ENCODE assay signal across 9 cellular contexts in the genomic region with DNA sequence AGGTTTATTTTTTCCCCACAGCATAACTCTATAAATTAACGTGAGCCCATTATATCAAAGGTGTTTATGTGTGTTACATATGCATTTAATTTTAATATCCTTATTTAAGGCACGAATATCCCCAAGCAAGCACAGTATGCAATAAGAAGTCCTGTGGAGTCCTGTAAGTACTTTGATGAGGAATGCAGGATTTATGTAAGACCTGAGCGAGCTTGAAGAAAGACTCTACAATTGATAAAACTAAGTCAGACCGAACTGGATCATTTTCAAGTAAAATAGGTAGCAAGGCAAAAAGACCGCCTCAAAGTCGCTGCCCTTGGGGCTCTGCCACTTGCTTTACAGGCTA. TPM values are rescaled to one million over a fixed set of nuclear protein-coding genes. Genes with fewer than 3 reads are reported as not detected.
DNase-seq lines count a peak whose midpoint lies in the region; ATAC-seq and TF ChIP-seq lines count a peak whose summit lies in the region.
"Had no signal": no experiment of that assay in that cellular context is flagged by ENCODE, and none has a peak within 500 bp of the region (broad histone marks: within the 10 kb centered on the region; RNA-seq: fewer than 3 reads in every experiment).

No MANE protein-coding gene starts in this region.

- H3K4me2 ChIP-seq in GM23248 (ENCODE audit: unreplicated experiment), result peak overlapping the region; percentile 98

- intact Hi-C loops in sciatic nerve (cut with DNase I), result no loop called here

- H2AFZ ChIP-seq in GM23248, result peak overlapping the region; percentile 94

- WGBS in GM23248 (ENCODE audit: low coverage in 1 of 2, low lambda C conversion rate in 2 of 2, missing lambda C conversion rate in 2 of 2), 2 experiments, result 2% methylated on average over 6 of the region's 6 CpGs

- TF ChIP-seq CTCF in brain (conservative IDR thresholded peaks at IDR 0.05) (no peak), GM13976 (IDR thresholded peaks at IDR 0.05; ENCODE audit: borderline replicate concordance, control extremely low read depth, extremely low read depth, insufficient read depth, missing control alignments) (no peak)

- no peaks in the 10 kb centered on the region for H3K9me3 Mint-ChIP-seq in brain

- no peaks in the 10 kb centered on the region for H3K36me3 Mint-ChIP-seq in brain

- peak overlapping the region; percentile 85 for H3K4me3 ChIP-seq in GM23248
- peak overlapping the region; percentile 82 for H3K4me3 ChIP-seq in iPS-15b (ENCODE audit: low read depth, low read length)

- ATAC-seq in sciatic nerve, result peak; percentile 33
- ATAC-seq in HG02623 (IDR thresholded peaks at IDR 0.05; ENCODE audit: unreplicated experiment), result no peak

- peaks cover 16% of the 10 kb centered on the region for H3K27me3 Mint-ChIP-seq in brain

- H4K20me1 ChIP-seq in GM23248 (ENCODE audit: insufficient read depth), result no peaks in the 10 kb centered on the region

- no peaks in the 10 kb centered on the region for H3F3A ChIP-seq in GM23248 (ENCODE audit: insufficient read depth)

- H3K79me2 ChIP-seq in GM23248 (ENCODE audit: insufficient read depth), result no peaks in the 10 kb centered on the region

- peaks cover 8% of the 10 kb centered on the region; the same call in 1 of the 2 replicates for H3K4me1 ChIP-seq in GM23248 (ENCODE audit: insufficient read depth)
- peaks cover 19% of the 10 kb centered on the region for H3K4me1 ChIP-seq in iPS-15b (ENCODE audit: control insufficient read depth, insufficient read depth, low read length)

- no peaks in the 10 kb centered on the region for H3K9me3 ChIP-seq in GM23248 (ENCODE audit: low read depth)
- H3K9me3 ChIP-seq in iPS-15b (ENCODE audit: control insufficient read depth, insufficient read depth, low read length), result no peaks in the 10 kb centered on the region

- H3K36me3 ChIP-seq in GM23248 (ENCODE audit: low read depth) (no peaks in the 10 kb centered on the region), iPS-15b (ENCODE audit: control insufficient read depth, insufficient read depth, low read length) (no peaks in the 10 kb centered on the region)

- no peaks in the 10 kb centered on the region for H3K9me2 ChIP-seq in GM23248 (ENCODE audit: insufficient read depth)

- H3K9ac ChIP-seq in GM23248, result peak overlapping the region; percentile 85
- H3K9ac ChIP-seq in iPS-15b (ENCODE audit: low read depth, low read length), result peak overlapping the region; percentile 92

- H3K27me3 ChIP-seq in GM23248 (replicated peaks; ENCODE audit: insufficient read depth) (no peaks in the 10 kb centered on the region), iPS-15b (ENCODE audit: control insufficient read depth, insufficient read depth, low read length) (no peaks in the 10 kb centered on the region)

- H3K4me3 Mint-ChIP-seq in brain, result peak overlapping the region; percentile 91 to 99 (median 96)

- H3K27ac ChIP-seq in GM23248, result peak overlapping the region; percentile 77

- peaks cover 29% of the 10 kb centered on the region for H3K4me1 Mint-ChIP-seq in brain

- peak overlapping the region in 4 of 5 experiments; percentile 96 to 99 (median 98) for H3K27ac Mint-ChIP-seq in brain

- in situ Hi-C loops in GM23248 (cut with MboI) (no loop called here), GM13976 (cut with MboI; ENCODE audit: low sequenced_read_pairs, unreplicated experiment) (no loop called here)

- DNase-seq in GM23248, result no peak
- no peak for DNase-seq in sciatic nerve (ENCODE audit: low spot score)
- DNase-seq in GF-D8 (lab: John Stamatoyannopoulos, UW), result no peak
- DNase-seq in GM13976 (ENCODE audit: low spot score), result no peak
- DNase-seq in effector CD4-positive, alpha-beta T cell, result no peak
- DNase-seq: cerebellar nuclear complex had no signal

RNA-seq across cellular contexts. Expression of gene SLC25A21, which starts 0.8 kb away (rescaled TPM):
- total RNA-seq in GM23248 (2014; rRNA removed; shearing (Covaris generic)), result not detected in 2 replicates
- 0.26 and 0.79 TPM in 2 replicates for polyA plus RNA-seq in GM23248 (2016; fragmentation: Nextera tagmentation; extraction: Ambion mirVana)
- 1.8 TPM for polyA plus RNA-seq in brain (ENCODE audit: insufficient read depth, low read depth, low replicate concordance)
- 1.4 TPM for total RNA-seq in sciatic nerve

RNA-seq across cellular contexts. Expression of gene MIPOL1, which starts 26.1 kb away (rescaled TPM):
- 5.8 and 5.9 TPM in 2 replicates for total RNA-seq in GM23248 (2014; rRNA removed; shearing (Covaris generic))
- polyA plus RNA-seq in GM23248 (2016; fragmentation: Nextera tagmentation; extraction: Ambion mirVana) (4.8 and 5.7 TPM in 2 replicates), brain (ENCODE audit: insufficient read depth, low read depth, low replicate concordance) (2.1 TPM)
- total RNA-seq in sciatic nerve, result 25.8 TPM
